28 cellular contexts compared by ENCODE assay signal in genomic region chr21:14143999-14144398, GRCh38.
"Had no signal": no experiment of that assay in that cellular context is flagged by ENCODE, and none has a peak within 500 bp of the region (broad histone marks: within the 10 kb centered on the region; RNA-seq: fewer than 3 reads in every experiment).

No MANE protein-coding gene starts in this region.

- H3K27ac Mint-ChIP-seq: dendritic cell treated with granulocyte-macrophage colony-stimulating factor and Interleukin-4, amounts not matched to agents 40 ng/mL and 50 ng/mL, for 4 days; effector memory CD8-positive, alpha-beta T cell; endodermal cell had no signal

- H3K27me3 Mint-ChIP-seq: dendritic cell treated with granulocyte-macrophage colony-stimulating factor and Interleukin-4, amounts not matched to agents 40 ng/mL and 50 ng/mL, for 4 days had no signal

- H3K4me2 ChIP-seq: hepatocyte had no signal

- H3K36me3 ChIP-seq: esophagus muscularis mucosa, esophagus squamous epithelium, gastrocnemius medialis, gastroesophageal sphincter, heart left ventricle, heart right ventricle had no signal

- H2AFZ ChIP-seq: hepatocyte had no signal

- ATAC-seq: effector memory CD8-positive, alpha-beta T cell; esophagus mucosa; foreskin keratinocyte; gastrocnemius medialis; gastroesophageal sphincter; heart left ventricle; heart right ventricle had no signal

- H3K4me1 ChIP-seq: esophagus muscularis mucosa, esophagus squamous epithelium, foreskin keratinocyte, gastrocnemius medialis, gastroesophageal sphincter, heart left ventricle, heart right ventricle had no signal

- H3K9me3 ChIP-seq: esophagus muscularis mucosa, esophagus squamous epithelium, gastrocnemius medialis, gastroesophageal sphincter, heart left ventricle, heart right ventricle had no signal

- H3K27ac ChIP-seq: coronary artery, dorsolateral prefrontal cortex, epithelial cell of prostate, esophagus muscularis mucosa, esophagus squamous epithelium, foreskin keratinocyte, gastrocnemius medialis, gastroesophageal sphincter, heart left ventricle, heart right ventricle, hepatocyte had no signal

- H3K9me3 Mint-ChIP-seq: dendritic cell treated with granulocyte-macrophage colony-stimulating factor and Interleukin-4, amounts not matched to agents 40 ng/mL and 50 ng/mL, for 4 days had no signal

- H3K79me2 ChIP-seq: hepatocyte had no signal

- H3K4me1 Mint-ChIP-seq: endodermal cell had no signal

- H3K4me3 ChIP-seq: coronary artery, dorsolateral prefrontal cortex, esophagus muscularis mucosa, esophagus squamous epithelium, gastrocnemius medialis, gastroesophageal sphincter, heart left ventricle, heart right ventricle, hepatocyte had no signal

- DNase-seq: cortex of kidney; dermis blood vessel endothelial cell; dorsolateral prefrontal cortex; effector CD4-positive, alpha-beta T cell; effector CD8-positive, alpha-beta T cell; effector memory CD4-positive, alpha-beta T cell; effector memory CD8-positive, alpha-beta T cell; endodermal cell; erythroblast; esophagus squamous epithelium; foreskin fibroblast; foreskin keratinocyte; foreskin melanocyte; gastrocnemius medialis; glutamatergic neuron; head of caudate nucleus; heart left ventricle; heart right ventricle; hippocampal formation had no signal

- H3K4me3 Mint-ChIP-seq: dendritic cell treated with granulocyte-macrophage colony-stimulating factor and Interleukin-4, amounts not matched to agents 40 ng/mL and 50 ng/mL, for 4 days; effector memory CD8-positive, alpha-beta T cell; endodermal cell had no signal

- FAIRE-seq: endometrium, endothelial cell of umbilical vein had no signal

- H3K27me3 ChIP-seq: esophagus muscularis mucosa, esophagus squamous epithelium, foreskin keratinocyte, gastrocnemius medialis, gastroesophageal sphincter, heart left ventricle, heart right ventricle, hepatocyte had no signal
